ENCODE assay signal across 1 cellular context in the genomic region with DNA sequence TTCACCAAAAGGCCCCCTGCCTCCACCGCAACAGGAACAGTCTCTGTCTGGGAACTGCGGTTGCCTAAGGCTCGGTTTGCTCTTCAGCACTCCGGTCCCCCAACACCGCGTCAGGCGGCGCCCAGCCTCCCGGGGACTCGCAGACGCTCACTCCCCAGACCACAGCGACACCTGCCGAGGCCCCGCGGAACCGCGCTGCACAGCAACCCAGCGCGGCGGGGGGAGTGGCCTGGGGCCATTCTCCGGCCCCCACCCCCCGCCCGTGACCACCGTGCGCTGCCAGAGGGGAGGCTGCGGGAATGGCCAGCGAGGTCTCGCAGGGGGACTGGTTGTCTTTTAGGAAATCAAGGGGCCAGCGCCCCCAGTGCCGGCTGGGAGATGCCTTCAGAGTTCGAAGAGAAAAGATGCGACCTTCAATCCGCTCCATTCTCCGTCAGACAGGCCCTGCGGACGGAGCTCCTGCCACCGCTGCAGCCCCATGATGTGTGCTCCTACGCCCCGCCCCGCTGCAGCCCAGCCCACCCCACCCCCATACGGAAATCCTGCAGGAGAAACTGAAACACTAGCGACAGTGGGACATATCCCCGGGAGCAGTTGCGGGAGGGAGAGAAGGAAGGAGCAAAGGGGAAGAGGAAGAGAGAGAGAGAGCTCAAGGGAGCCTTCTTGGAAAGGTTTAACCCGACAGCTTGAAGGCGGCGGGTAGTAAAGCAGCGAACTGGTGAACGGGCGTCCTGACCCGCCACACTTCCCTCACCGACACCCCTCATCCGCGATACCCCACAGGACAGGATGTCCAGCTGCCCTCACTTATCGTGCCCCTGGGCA.
A peak's percentile ranks its signal among the peaks of the same experiment; 100 is the strongest.
TF ChIP-seq lines count a peak whose summit lies in the region.

No MANE protein-coding gene starts in this region.

TF ChIP-seq in HepG2, 621 proteins besides CTCF, POLR2A, EP300 and RAD21 (continued from another document and continues in another):
- TF ChIP-seq, protein P1, sequence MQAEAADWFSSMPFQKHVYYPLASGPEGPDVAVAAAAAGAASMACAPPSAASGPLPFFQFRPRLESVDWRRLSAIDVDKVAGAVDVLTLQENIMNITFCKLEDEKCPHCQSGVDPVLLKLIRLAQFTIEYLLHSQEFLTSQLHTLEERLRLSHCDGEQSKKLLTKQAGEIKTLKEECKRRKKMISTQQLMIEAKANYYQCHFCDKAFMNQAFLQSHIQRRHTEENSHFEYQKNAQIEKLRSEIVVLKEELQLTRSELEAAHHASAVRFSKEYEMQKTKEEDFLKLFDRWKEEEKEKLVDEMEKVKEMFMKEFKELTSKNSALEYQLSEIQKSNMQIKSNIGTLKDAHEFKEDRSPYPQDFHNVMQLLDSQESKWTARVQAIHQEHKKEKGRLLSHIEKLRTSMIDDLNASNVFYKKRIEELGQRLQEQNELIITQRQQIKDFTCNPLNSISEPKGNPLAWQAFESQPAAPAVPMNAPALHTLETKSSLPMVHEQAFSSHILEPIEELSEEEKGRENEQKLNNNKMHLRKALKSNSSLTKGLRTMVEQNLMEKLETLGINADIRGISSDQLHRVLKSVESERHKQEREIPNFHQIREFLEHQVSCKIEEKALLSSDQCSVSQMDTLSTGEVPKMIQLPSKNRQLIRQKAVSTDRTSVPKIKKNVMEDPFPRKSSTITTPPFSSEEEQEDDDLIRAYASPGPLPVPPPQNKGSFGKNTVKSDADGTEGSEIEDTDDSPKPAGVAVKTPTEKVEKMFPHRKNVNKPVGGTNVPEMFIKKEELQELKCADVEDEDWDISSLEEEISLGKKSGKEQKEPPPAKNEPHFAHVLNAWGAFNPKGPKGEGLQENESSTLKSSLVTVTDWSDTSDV (CRISPR knock-in tag; IDR thresholded peaks at IDR 0.05) = no peak
- TF ChIP-seq, protein P2, sequence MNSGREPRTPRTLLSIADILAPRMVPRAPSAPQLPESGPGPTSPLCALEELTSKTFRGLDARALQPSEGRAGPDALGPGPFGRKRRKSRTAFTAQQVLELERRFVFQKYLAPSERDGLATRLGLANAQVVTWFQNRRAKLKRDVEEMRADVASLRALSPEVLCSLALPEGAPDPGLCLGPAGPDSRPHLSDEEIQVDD (CRISPR knock-in tag; IDR thresholded peaks at IDR 0.05; ENCODE audit: borderline replicate concordance) = no peak
- TF ChIP-seq RBAK (CRISPR knock-in tag; IDR thresholded peaks at IDR 0.05) (no peak), ZSCAN20 (CRISPR knock-in tag; IDR thresholded peaks at IDR 0.05; ENCODE audit: borderline replicate concordance) (no peak), NCOA1 (CRISPR knock-in tag; IDR thresholded peaks at IDR 0.05) (no peak), ZNF616 (CRISPR knock-in tag; IDR thresholded peaks at IDR 0.05; ENCODE audit: low read depth) (no peak), ZNF33A (CRISPR knock-in tag; IDR thresholded peaks at IDR 0.05; ENCODE audit: borderline replicate concordance) (no peak), MED13 (CRISPR knock-in tag; IDR thresholded peaks at IDR 0.05) (no peak), CREB1 (IDR thresholded peaks at IDR 0.05) (no peak), CREB1 (CRISPR knock-in tag; IDR thresholded peaks at IDR 0.05) (no peak), STAT5B (CRISPR knock-in tag; IDR thresholded peaks at IDR 0.05) (no peak), CBX5 (CRISPR knock-in tag; IDR thresholded peaks at IDR 0.05; ENCODE audit: borderline replicate concordance) (peak; percentile 48; the same call in 1 of the 2 replicates), MIER2 (CRISPR knock-in tag; IDR thresholded peaks at IDR 0.05) (0 out of 2 replicates have a peak, but pooled peaks have one; percentile 34), ASH2L (IDR thresholded peaks at IDR 0.05; ENCODE audit: insufficient read length, low read depth, low read length) (no peak), ZNF335 (CRISPR knock-in tag; IDR thresholded peaks at IDR 0.05) (no peak), NFE2L1 (CRISPR knock-in tag; IDR thresholded peaks at IDR 0.05; ENCODE audit: borderline replicate concordance) (no peak), MXI1 (IDR thresholded peaks at IDR 0.05; ENCODE audit: borderline replicate concordance, low read depth, low read length) (no peak), FOSL1 (CRISPR knock-in tag; IDR thresholded peaks at IDR 0.05; ENCODE audit: borderline replicate concordance) (no peak), ZNF773 (CRISPR knock-in tag; IDR thresholded peaks at IDR 0.05; ENCODE audit: borderline replicate concordance) (no peak), ZFY (CRISPR knock-in tag; IDR thresholded peaks at IDR 0.05) (no peak), ZNF720 (CRISPR knock-in tag; IDR thresholded peaks at IDR 0.05) (no peak), ZNF317 (CRISPR knock-in tag; IDR thresholded peaks at IDR 0.05) (no peak), ELF1 (CRISPR knock-in tag; IDR thresholded peaks at IDR 0.05) (no peak), ZEB1 (IDR thresholded peaks at IDR 0.05; ENCODE audit: insufficient replicate concordance, low read depth) (no peak), HOXA7 (CRISPR knock-in tag; IDR thresholded peaks at IDR 0.05) (no peak), ZNF382 (CRISPR knock-in tag; IDR thresholded peaks at IDR 0.05; ENCODE audit: borderline replicate concordance) (no peak), ZFP82 (CRISPR knock-in tag; IDR thresholded peaks at IDR 0.05; ENCODE audit: borderline replicate concordance) (no peak), ZBTB8A (CRISPR knock-in tag; IDR thresholded peaks at IDR 0.05; ENCODE audit: borderline replicate concordance, low read depth) (no peak), SP5 (CRISPR knock-in tag; IDR thresholded peaks at IDR 0.05; ENCODE audit: borderline replicate concordance, low read depth) (no peak), SPEN (CRISPR knock-in tag; IDR thresholded peaks at IDR 0.05; ENCODE audit: low read depth) (peak; percentile 62; the same call in 1 of the 2 replicates), ZNF292 (CRISPR knock-in tag; IDR thresholded peaks at IDR 0.05; ENCODE audit: borderline replicate concordance, low read depth) (no peak), PLRG1 (conservative IDR thresholded peaks at IDR 0.05) (no peak), ZNF607 (CRISPR knock-in tag; IDR thresholded peaks at IDR 0.05; ENCODE audit: borderline replicate concordance) (no peak)
- TF ChIP-seq, protein P3, sequence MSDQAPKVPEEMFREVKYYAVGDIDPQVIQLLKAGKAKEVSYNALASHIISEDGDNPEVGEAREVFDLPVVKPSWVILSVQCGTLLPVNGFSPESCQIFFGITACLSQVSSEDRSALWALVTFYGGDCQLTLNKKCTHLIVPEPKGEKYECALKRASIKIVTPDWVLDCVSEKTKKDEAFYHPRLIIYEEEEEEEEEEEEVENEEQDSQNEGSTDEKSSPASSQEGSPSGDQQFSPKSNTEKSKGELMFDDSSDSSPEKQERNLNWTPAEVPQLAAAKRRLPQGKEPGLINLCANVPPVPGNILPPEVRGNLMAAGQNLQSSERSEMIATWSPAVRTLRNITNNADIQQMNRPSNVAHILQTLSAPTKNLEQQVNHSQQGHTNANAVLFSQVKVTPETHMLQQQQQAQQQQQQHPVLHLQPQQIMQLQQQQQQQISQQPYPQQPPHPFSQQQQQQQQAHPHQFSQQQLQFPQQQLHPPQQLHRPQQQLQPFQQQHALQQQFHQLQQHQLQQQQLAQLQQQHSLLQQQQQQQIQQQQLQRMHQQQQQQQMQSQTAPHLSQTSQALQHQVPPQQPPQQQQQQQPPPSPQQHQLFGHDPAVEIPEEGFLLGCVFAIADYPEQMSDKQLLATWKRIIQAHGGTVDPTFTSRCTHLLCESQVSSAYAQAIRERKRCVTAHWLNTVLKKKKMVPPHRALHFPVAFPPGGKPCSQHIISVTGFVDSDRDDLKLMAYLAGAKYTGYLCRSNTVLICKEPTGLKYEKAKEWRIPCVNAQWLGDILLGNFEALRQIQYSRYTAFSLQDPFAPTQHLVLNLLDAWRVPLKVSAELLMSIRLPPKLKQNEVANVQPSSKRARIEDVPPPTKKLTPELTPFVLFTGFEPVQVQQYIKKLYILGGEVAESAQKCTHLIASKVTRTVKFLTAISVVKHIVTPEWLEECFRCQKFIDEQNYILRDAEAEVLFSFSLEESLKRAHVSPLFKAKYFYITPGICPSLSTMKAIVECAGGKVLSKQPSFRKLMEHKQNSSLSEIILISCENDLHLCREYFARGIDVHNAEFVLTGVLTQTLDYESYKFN (CRISPR knock-in tag; conservative IDR thresholded peaks at IDR 0.05) = 0 out of 2 replicates have a peak, but pooled peaks have one; percentile 16
- TF ChIP-seq, protein P4, sequence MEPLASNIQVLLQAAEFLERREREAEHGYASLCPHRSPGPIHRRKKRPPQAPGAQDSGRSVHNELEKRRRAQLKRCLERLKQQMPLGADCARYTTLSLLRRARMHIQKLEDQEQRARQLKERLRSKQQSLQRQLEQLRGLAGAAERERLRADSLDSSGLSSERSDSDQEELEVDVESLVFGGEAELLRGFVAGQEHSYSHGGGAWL (CRISPR knock-in tag; IDR thresholded peaks at IDR 0.05) = peak; percentile 52; the same call in 1 of the 2 replicates
- TF ChIP-seq, protein P5, sequence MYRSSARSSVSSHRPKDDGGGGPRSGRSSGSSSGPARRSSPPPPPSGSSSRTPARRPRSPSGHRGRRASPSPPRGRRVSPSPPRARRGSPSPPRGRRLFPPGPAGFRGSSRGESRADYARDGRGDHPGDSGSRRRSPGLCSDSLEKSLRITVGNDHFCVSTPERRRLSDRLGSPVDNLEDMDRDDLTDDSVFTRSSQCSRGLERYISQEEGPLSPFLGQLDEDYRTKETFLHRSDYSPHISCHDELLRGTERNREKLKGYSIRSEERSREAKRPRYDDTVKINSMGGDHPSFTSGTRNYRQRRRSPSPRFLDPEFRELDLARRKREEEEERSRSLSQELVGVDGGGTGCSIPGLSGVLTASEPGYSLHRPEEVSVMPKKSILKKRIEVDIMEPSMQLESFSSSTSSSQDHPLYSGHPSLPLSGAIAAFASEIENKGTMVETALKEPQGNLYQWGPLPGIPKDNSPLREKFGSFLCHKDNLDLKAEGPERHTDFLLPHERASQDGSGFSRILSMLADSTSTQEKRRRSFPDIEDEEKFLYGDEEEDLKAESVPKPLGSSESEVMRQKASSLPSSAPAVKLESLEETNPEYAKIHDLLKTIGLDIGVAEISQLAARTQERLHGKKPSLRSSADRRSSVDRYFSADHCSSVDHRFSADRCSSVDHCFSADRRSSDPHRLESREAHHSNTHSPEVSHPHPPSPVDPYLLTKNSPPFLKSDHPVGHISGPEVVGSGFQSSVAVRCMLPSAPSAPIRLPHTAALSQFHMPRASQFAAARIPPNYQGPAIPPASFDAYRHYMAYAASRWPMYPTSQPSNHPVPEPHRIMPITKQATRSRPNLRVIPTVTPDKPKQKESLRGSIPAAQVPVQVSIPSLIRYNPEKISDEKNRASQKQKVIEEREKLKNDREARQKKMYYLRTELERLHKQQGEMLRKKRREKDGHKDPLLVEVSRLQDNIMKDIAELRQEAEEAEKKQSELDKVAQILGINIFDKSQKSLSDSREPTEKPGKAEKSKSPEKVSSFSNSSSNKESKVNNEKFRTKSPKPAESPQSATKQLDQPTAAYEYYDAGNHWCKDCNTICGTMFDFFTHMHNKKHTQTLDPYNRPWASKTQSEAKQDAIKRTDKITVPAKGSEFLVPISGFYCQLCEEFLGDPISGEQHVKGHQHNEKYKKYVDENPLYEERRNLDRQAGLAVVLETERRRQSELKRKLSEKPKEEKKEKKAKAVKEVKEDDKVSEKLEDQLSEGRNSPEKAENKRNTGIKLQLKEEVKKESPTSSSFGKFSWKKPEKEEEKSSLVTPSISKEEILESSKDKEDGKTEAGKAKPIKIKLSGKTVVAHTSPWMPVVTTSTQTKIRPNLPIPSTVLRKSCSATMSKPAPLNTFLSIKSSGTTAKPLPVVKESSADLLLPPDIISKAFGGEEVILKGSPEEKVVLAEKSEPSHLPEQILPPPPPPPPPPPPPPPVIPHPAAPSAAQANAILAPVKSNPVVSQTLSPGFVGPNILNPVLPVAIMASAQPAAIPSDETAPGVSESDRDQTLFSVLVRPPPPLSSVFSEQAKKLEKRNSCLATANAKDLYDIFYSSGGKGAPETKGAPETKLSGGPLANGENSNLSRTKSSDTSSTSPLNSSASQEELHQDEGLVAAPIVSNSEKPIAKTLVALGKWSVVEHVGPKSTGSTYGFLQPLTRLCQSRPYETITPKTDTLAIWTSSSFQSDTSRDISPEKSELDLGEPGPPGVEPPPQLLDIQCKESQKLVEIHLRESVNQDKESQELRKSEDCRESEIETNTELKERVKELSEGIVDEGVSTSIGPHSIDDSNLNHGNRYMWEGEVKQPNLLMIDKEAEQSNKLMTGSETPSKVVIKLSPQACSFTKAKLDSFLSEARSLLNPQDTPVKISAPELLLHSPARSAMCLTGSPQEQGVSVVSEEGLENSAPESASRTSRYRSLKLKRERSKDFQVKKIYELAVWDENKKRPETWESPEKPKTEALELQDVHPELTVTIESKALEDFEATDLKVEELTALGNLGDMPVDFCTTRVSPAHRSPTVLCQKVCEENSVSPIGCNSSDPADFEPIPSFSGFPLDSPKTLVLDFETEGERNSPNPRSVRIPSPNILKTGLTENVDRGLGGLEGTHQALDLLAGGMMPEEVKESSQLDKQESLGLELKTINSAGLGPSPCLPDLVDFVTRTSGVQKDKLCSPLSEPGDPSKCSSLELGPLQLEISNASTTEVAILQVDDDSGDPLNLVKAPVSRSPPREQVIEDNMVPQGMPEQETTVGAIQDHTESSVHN (CRISPR knock-in tag; IDR thresholded peaks at IDR 0.05) = no peak
- TF ChIP-seq, protein P6, sequence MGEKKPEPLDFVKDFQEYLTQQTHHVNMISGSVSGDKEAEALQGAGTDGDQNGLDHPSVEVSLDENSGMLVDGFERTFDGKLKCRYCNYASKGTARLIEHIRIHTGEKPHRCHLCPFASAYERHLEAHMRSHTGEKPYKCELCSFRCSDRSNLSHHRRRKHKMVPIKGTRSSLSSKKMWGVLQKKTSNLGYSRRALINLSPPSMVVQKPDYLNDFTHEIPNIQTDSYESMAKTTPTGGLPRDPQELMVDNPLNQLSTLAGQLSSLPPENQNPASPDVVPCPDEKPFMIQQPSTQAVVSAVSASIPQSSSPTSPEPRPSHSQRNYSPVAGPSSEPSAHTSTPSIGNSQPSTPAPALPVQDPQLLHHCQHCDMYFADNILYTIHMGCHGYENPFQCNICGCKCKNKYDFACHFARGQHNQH (CRISPR knock-in tag; IDR thresholded peaks at IDR 0.05) = peak; percentile 24; the same call in 1 of the 2 replicates
